ENCODE assay signal across 19 cellular contexts in the genomic region with DNA sequence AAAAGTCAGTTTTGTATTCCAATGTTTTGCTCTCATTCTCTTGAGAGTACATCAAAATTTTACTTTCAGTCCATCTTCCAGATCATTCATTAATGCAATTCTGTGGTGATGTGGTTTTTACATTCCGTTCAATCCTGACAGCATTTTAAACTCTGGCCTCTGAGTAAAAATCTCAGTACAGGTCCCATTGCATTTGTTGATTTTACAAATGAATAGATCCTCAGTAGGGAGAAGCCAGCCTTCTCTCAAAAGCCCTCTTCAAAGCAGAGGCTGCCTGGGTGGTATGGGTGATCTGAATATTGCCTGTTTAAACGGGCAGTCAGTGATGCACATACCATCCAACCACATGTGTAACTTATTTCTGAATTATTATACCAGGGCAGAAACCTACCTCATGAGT.
A peak's percentile ranks its signal among the peaks of the same experiment; 100 is the strongest.
DNase-seq lines count a peak whose midpoint lies in the region; ATAC-seq and TF ChIP-seq lines count a peak whose summit lies in the region.
"Had no signal": no experiment of that assay in that cellular context is flagged by ENCODE, and none has a peak within 500 bp of the region (broad histone marks: within the 10 kb centered on the region; RNA-seq: fewer than 3 reads in every experiment).

No MANE protein-coding gene starts in this region.

- no peak overlapping the region for H3K9ac ChIP-seq in HUES48 (ENCODE audit: low read depth, low read length)
- no peak overlapping the region for H3K9ac ChIP-seq in iPS-18a (ENCODE audit: low read length)

- no peak for TF ChIP-seq CTCF in GM13977 (IDR thresholded peaks at IDR 0.05; ENCODE audit: extremely low read depth, insufficient read depth, missing control alignments)

- H3K27me3 ChIP-seq in HUES48 (ENCODE audit: control insufficient read depth, insufficient read depth, low read length) (no peaks in the 10 kb centered on the region), iPS-18a (ENCODE audit: control insufficient read depth, insufficient read depth, low read length) (no peaks in the 10 kb centered on the region)
- H3K27me3 ChIP-seq: thyroid gland had no signal

- H3K27ac ChIP-seq in HUES48 (ENCODE audit: low read depth, low read length) (peak overlapping the region; percentile 50), iPS-18a (ENCODE audit: low read length) (no peak overlapping the region)
- H3K27ac ChIP-seq: thyroid gland had no signal

- H3K9me3 ChIP-seq in HUES48 (ENCODE audit: control insufficient read depth, insufficient read depth, low read length) (no peaks in the 10 kb centered on the region), iPS-18a (ENCODE audit: control insufficient read depth, low read depth, low read length) (no peaks in the 10 kb centered on the region)
- H3K9me3 ChIP-seq: mucosa of descending colon, thyroid gland had no signal

- H3K4me3 ChIP-seq in HUES48 (ENCODE audit: low read depth, low read length) (peak overlapping the region; percentile 36), iPS-18a (ENCODE audit: low read length) (peak overlapping the region; percentile 21)
- H3K4me3 ChIP-seq: mucosa of descending colon, thyroid gland had no signal

- DNase-seq in amniotic epithelial cell (ENCODE audit: low read depth) (peak; percentile 53), GM13977 (ENCODE audit: low spot score) (no peak), mesenteric fat pad (ENCODE audit: low spot score) (no peak), occipital lobe (lab: John Stamatoyannopoulos, UW) (no peak)
- DNase-seq: activated CD4-positive, alpha-beta memory T cell treated with anti-CD3 and anti-CD28 coated beads, Interleukin-2, amount 10 ng/mL, durations not matched to agents 7 days and 5 days; activated naive CD8-positive, alpha-beta T cell treated with anti-CD3 and anti-CD28 coated beads for 36 hours; CD4-positive, alpha-beta T cell; DMS 273 treated with DMSO at 0.1 percent for 48 hours; left ventricle myocardium superior; mucosa of descending colon; NCI-H1694 treated with DMSO at 0.1 percent for 48 hours; NCI-H526; nephron progenitor cell; T-helper 9 cell; thyroid gland had no signal

- in situ Hi-C loops in GM13977 (cut with MboI; ENCODE audit: low pct_unique_long_range_greater_than_20kb, low sequenced_read_pairs, unreplicated experiment), result no loop called here

- H3K4me1 ChIP-seq in HUES48 (ENCODE audit: control insufficient read depth, insufficient read depth, low read length), result peaks cover 19% of the 10 kb centered on the region
- H3K4me1 ChIP-seq in iPS-18a (ENCODE audit: control insufficient read depth, low read depth, low read length), result peaks cover 17% of the 10 kb centered on the region

- no peak for ATAC-seq in HG03442 (IDR thresholded peaks at IDR 0.05; ENCODE audit: unreplicated experiment)
- ATAC-seq: left ventricle myocardium superior, mucosa of descending colon, sciatic nerve had no signal

- H3K36me3 ChIP-seq in HUES48 (ENCODE audit: control insufficient read depth, insufficient read depth, low read length) (no peaks in the 10 kb centered on the region), iPS-18a (ENCODE audit: control insufficient read depth, low read depth, low read length) (no peaks in the 10 kb centered on the region)
- H3K36me3 ChIP-seq: thyroid gland had no signal
